In genomic region chr6:83808926-83809325, GRCh38 we compare ENCODE assay signal across 14 cellular contexts.
DNase-seq lines count a peak whose midpoint lies in the region; ATAC-seq lines count a peak whose summit lies in the region.
"Had no signal": no experiment of that assay in that cellular context is flagged by ENCODE, and none has a peak within 500 bp of the region (broad histone marks: within the 10 kb centered on the region; RNA-seq: fewer than 3 reads in every experiment).

No MANE protein-coding gene starts in this region.

- no peak for ATAC-seq in GM19324 (IDR thresholded peaks at IDR 0.05; ENCODE audit: low FRiP score, unreplicated experiment)

- DNase-seq in DMS 273 (lab: John Stamatoyannopoulos, UW; ENCODE audit: unreplicated experiment) (peak; percentile 41), DMS 273 treated with DMSO at 0.1 percent for 48 hours (lab: John Stamatoyannopoulos, UW) (no peak), cerebellar cortex (ENCODE audit: low spot score) (peak; percentile 89), pons (ENCODE audit: low spot score) (peak; percentile 14), NCI-H345 treated with DMSO at 0.1 percent for 48 hours (lab: John Stamatoyannopoulos, UW; ENCODE audit: unreplicated experiment) (no peak)
- DNase-seq: Calu3; CD4-positive, CD25-positive, alpha-beta regulatory T cell; COR-L47; DMS53; DMS79 treated with DMSO at 0.1 percent for 48 hours; GM23248; H7; HCEC 1CT had no signal

Comparison
In these comparisons a context has a peak if more than half of its experiments do, and no peak if none do; other contexts are left out.
1. DNase-seq: peak in DMS 273 (single experiment), cerebellar cortex (single experiment) and pons (single experiment); none in DMS 273 treated with DMSO at 0.1 percent for 48 hours (single experiment) and NCI-H345 treated with DMSO at 0.1 percent for 48 hours (single experiment).